Comparison of ENCODE assay signal across 23 cellular contexts in the genomic region with DNA sequence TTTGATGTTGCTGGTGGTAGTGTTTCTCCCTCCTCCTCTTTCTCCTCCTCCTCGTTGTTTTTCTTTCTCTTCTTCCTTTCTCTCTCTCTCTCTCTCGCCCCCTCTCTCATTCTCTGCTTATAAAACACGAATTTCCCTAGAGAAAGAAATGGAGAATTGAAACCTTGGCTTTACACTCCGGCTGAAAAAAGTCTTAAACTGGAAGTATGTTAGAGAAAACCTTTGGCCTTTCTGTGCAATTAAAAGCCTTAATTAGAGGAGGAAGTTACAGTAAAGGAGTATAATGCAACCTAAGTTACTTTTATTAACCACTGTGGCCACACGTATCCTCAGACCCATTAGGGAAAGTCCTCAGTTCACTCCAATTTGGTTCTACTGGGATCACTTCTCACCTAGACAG.
"Had no signal": no experiment of that assay in that cellular context is flagged by ENCODE, and none has a peak within 500 bp of the region (broad histone marks: within the 10 kb centered on the region; RNA-seq: fewer than 3 reads in every experiment).

No MANE protein-coding gene starts in this region.

- H3K36me3 ChIP-seq: left lung, lower lobe of right lung, neutrophil, ovary, right atrium auricular region, suprapubic skin, thoracic aorta, tibial artery, upper lobe of right lung had no signal

- H3K4me3 ChIP-seq: left lung, lower lobe of right lung, ovary, right atrium auricular region, skin epidermis, suprapubic skin, thoracic aorta, tibial artery, upper lobe of right lung had no signal

- H3K27ac ChIP-seq: left lung, lower lobe of right lung, neutrophil, ovary, right atrium auricular region, skin epidermis, suprapubic skin, thoracic aorta, tibial artery, upper lobe of right lung had no signal

- DNase-seq: hypothalamus; immature natural killer cell; kidney; left colon; left lung; lower lobe of right lung; mammary epithelial cell; mesenchymal stem cell; naive thymus-derived CD8-positive, alpha-beta T cell; ovary; stimulated activated CD4-positive, alpha-beta T cell treated with anti-CD3 and anti-CD28 coated beads, Interleukin-12 subunit alpha, Interleukin-12 subunit beta, amount 100 ng/mL, for 4 hours; stimulated activated CD4-positive, alpha-beta T cell treated with anti-CD3 and anti-CD28 coated beads, Interleukin-15, amount 100 ng/mL, for 24 hours; stimulated activated CD4-positive, alpha-beta T cell treated with anti-CD3 and anti-CD28 coated beads, Interleukin-2, amount 100 ng/mL, for 24 hours; stimulated activated CD4-positive, alpha-beta T cell treated with anti-CD3 and anti-CD28 coated beads, Interleukin-4, amount 100 ng/mL, for 1 hour; stimulated activated naive B cell treated with anti-CD40 and anti-IgM and Interleukin-4, amounts not matched to agents 10 μg/mL and 1 μg/mL and 100 μg/mL, for 72 hours; tibial artery; trophoblast cell; upper lobe of right lung had no signal

- H3K4me1 ChIP-seq: left lung, lower lobe of right lung, right atrium auricular region, suprapubic skin, tibial artery, upper lobe of right lung had no signal

- H3K27me3 ChIP-seq: left lung, neutrophil, ovary, right atrium auricular region, suprapubic skin, tibial artery, upper lobe of right lung had no signal

- H3K9me3 ChIP-seq: left lung, lower lobe of right lung, neutrophil, ovary, suprapubic skin, thoracic aorta, tibial artery, upper lobe of right lung had no signal
